1 cellular context compared by ENCODE assay signal in the genomic region with DNA sequence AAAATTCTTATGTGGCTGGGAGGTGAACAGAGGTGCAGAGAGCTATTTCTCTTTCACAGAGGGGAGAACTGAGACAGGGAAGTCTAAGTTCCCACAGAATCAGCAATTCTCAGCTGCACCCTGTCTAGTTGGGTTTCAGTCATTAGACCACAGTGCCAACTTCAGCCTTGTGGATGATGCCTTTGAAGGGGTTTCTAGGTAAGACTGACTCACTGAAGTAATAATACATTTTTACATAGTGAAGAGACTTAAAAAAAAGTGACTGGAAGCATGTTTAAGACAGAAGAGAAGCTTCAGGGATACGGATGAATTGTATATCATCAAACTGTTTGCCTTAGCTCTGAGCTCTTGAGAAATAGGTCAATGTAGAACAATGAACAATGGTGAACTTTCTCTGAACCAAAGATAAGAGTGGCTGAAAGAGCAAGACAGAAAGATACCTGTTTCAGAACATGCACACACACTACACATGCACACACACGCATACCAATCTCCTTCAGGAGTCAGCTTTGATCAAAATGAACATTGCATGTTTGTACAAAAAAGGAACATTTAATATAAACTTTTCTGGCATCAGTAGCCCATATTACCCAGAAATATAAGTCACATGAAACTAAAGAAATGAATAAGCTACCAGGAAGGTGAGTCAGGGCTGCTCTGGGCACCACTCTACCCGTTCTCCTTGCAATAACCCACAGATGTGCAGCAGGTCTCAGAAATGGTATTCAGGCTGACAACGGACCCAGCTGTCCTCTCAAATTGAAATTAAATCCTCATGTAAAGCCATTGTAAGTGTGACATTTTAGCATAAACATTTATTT.
A peak's percentile ranks its signal among the peaks of the same experiment; 100 is the strongest.
TF ChIP-seq lines count a peak whose summit lies in the region.

No MANE protein-coding gene starts in this region.

TF ChIP-seq in GM12878, 131 proteins besides CTCF, POLR2A, EP300 and RAD21 (continued from another document and continues in another):
- TF ChIP-seq ZNF687 (IDR thresholded peaks at IDR 0.05) (peak; percentile 40; the same call in 1 of the 2 replicates), KDM1A (IDR thresholded peaks at IDR 0.05; ENCODE audit: borderline replicate concordance) (no peak), MYB (IDR thresholded peaks at IDR 0.05; ENCODE audit: borderline replicate concordance, low read depth, low read length) (no peak), ZBTB11 (CRISPR knock-in tag; IDR thresholded peaks at IDR 0.05) (no peak), MEF2B (IDR thresholded peaks at IDR 0.05; ENCODE audit: partially characterized antibody, poor library complexity, severe bottlenecking) (peak; percentile 36), FOXK2 (IDR thresholded peaks at IDR 0.05) (no peak), TBL1XR1 (IDR thresholded peaks at IDR 0.05; ENCODE audit: low read depth, low read length) (no peak), RUNX3 (IDR thresholded peaks at IDR 0.05; ENCODE audit: low read length) (no peak), ZZZ3 (IDR thresholded peaks at IDR 0.05; ENCODE audit: control insufficient read depth, insufficient read length, low read depth) (no peak), TARDBP (IDR thresholded peaks at IDR 0.05; ENCODE audit: borderline replicate concordance) (no peak), STAT3 (IDR thresholded peaks at IDR 0.05; ENCODE audit: low read depth, low read length) (0 out of 2 replicates have a peak, but pooled peaks have one; percentile 13), JUNB (IDR thresholded peaks at IDR 0.05) (no peak), E2F8 (IDR thresholded peaks at IDR 0.05; ENCODE audit: low read depth, partially characterized antibody) (no peak), RFX5 (IDR thresholded peaks at IDR 0.05; ENCODE audit: low read depth, low read length) (no peak), ESRRA (IDR thresholded peaks at IDR 0.05; ENCODE audit: low read length) (no peak), SUPT20H (IDR thresholded peaks at IDR 0.05; ENCODE audit: borderline replicate concordance, control insufficient read depth, low read depth, low read length) (no peak), EGR1 (IDR thresholded peaks at IDR 0.05; ENCODE audit: borderline replicate concordance in 1 of 2, low read depth in 2 of 2, low read length in 2 of 2) (no peak), BCL11A (IDR thresholded peaks at IDR 0.05; ENCODE audit: low read depth, low read length) (no peak), HDAC6 (IDR thresholded peaks at IDR 0.05; ENCODE audit: unreplicated experiment) (no peak), KLF5 (IDR thresholded peaks at IDR 0.05; ENCODE audit: partially characterized antibody) (no peak), YBX1 (IDR thresholded peaks at IDR 0.05) (no peak), MTA3 (IDR thresholded peaks at IDR 0.05; ENCODE audit: borderline replicate concordance, low read length) (no peak), MEF2A (IDR thresholded peaks at IDR 0.05; ENCODE audit: insufficient read depth, low read depth, low read length) (no peak), BCLAF1 (IDR thresholded peaks at IDR 0.05) (no peak), LARP7 (IDR thresholded peaks at IDR 0.05) (no peak), MTA2 (IDR thresholded peaks at IDR 0.05; ENCODE audit: low read depth) (peak; percentile 67), YY1 (IDR thresholded peaks at IDR 0.05; ENCODE audit: low read depth, low read length) (no peak), RCOR1 (conservative IDR thresholded peaks at IDR 0.05; ENCODE audit: low read depth, low read length) (no peak), NRF1 (conservative IDR thresholded peaks at IDR 0.05; ENCODE audit: low read depth, low read length) (no peak), ATF7 (IDR thresholded peaks at IDR 0.05; ENCODE audit: low read depth) (0 out of 2 replicates have a peak, but pooled peaks have one; percentile 10)
- TF ChIP-seq, protein P1, sequence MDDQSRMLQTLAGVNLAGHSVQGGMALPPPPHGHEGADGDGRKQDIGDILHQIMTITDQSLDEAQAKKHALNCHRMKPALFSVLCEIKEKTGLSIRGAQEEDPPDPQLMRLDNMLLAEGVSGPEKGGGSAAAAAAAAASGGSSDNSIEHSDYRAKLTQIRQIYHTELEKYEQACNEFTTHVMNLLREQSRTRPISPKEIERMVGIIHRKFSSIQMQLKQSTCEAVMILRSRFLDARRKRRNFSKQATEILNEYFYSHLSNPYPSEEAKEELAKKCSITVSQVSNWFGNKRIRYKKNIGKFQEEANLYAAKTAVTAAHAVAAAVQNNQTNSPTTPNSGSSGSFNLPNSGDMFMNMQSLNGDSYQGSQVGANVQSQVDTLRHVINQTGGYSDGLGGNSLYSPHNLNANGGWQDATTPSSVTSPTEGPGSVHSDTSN (IDR thresholded peaks at IDR 0.05; ENCODE audit: insufficient replicate concordance, low read depth, low read length), result no peak
- TF ChIP-seq, protein P2, sequence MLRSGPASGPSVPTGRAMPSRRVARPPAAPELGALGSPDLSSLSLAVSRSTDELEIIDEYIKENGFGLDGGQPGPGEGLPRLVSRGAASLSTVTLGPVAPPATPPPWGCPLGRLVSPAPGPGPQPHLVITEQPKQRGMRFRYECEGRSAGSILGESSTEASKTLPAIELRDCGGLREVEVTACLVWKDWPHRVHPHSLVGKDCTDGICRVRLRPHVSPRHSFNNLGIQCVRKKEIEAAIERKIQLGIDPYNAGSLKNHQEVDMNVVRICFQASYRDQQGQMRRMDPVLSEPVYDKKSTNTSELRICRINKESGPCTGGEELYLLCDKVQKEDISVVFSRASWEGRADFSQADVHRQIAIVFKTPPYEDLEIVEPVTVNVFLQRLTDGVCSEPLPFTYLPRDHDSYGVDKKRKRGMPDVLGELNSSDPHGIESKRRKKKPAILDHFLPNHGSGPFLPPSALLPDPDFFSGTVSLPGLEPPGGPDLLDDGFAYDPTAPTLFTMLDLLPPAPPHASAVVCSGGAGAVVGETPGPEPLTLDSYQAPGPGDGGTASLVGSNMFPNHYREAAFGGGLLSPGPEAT (IDR thresholded peaks at IDR 0.05; ENCODE audit: low read depth), result no peak
- TF ChIP-seq, protein P3, sequence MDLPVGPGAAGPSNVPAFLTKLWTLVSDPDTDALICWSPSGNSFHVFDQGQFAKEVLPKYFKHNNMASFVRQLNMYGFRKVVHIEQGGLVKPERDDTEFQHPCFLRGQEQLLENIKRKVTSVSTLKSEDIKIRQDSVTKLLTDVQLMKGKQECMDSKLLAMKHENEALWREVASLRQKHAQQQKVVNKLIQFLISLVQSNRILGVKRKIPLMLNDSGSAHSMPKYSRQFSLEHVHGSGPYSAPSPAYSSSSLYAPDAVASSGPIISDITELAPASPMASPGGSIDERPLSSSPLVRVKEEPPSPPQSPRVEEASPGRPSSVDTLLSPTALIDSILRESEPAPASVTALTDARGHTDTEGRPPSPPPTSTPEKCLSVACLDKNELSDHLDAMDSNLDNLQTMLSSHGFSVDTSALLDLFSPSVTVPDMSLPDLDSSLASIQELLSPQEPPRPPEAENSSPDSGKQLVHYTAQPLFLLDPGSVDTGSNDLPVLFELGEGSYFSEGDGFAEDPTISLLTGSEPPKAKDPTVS (IDR thresholded peaks at IDR 0.05; ENCODE audit: low read depth, low read length), result no peak
- TF ChIP-seq, protein P4, sequence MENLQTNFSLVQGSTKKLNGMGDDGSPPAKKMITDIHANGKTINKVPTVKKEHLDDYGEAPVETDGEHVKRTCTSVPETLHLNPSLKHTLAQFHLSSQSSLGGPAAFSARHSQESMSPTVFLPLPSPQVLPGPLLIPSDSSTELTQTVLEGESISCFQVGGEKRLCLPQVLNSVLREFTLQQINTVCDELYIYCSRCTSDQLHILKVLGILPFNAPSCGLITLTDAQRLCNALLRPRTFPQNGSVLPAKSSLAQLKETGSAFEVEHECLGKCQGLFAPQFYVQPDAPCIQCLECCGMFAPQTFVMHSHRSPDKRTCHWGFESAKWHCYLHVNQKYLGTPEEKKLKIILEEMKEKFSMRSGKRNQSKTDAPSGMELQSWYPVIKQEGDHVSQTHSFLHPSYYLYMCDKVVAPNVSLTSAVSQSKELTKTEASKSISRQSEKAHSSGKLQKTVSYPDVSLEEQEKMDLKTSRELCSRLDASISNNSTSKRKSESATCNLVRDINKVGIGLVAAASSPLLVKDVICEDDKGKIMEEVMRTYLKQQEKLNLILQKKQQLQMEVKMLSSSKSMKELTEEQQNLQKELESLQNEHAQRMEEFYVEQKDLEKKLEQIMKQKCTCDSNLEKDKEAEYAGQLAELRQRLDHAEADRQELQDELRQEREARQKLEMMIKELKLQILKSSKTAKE (IDR thresholded peaks at IDR 0.05; ENCODE audit: low read depth, poor library complexity, severe bottlenecking), result no peak
